In the genomic region with DNA sequence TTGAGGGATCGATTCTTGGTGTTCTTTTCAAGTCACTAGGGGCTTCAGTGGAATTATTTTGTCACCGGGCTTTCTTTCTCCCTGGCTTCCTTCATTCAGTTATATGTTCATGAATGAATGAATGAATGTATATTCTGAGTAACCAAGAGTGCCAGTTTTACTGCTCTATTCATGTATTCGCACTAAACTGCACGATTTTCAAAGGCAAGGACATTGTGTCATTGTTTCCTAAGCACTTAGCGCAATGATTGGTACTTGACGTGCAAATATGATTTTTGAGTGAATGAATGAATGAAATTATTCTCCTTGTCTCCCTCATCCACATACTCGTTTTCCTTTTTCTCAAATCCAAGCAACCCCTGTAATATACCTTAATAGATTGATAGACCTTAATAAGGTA, we compare ENCODE assay signal across 8 cellular contexts. TPM values are rescaled to one million over a fixed set of nuclear protein-coding genes. Genes with fewer than 3 reads are reported as not detected.
DNase-seq lines count a peak whose midpoint lies in the region; ATAC-seq and TF ChIP-seq lines count a peak whose summit lies in the region.

No MANE protein-coding gene starts in this region.

- intact Hi-C loops in ovary (cut with DNase I), result loop anchor here in 1 of 4 donors (2.0 kb wide), 1 partner anchor 35 kb away; a partner anchor contains a TSS

- TF ChIP-seq EP300 in ovary (IDR thresholded peaks at IDR 0.05), result no peak

- H3K4me2 ChIP-seq in DOHH2 (ENCODE audit: low read length), result peak overlapping the region; percentile 87

- H3K4me3 ChIP-seq in DOHH2 (ENCODE audit: low read length) (peak overlapping the region; percentile 85), endocrine pancreas (ENCODE audit: control insufficient read depth, insufficient read depth, low read length) (peak overlapping the region; percentile 85), ovary (peak overlapping the region; percentile 75)

- H3F3A ChIP-seq in DOHH2 (ENCODE audit: control insufficient read depth, insufficient read depth), result peaks cover 15% of the 10 kb centered on the region

- H3K4me1 ChIP-seq in DOHH2 (ENCODE audit: control insufficient read depth, low read length) (peaks cover 23% of the 10 kb centered on the region), endocrine pancreas (ENCODE audit: control insufficient read depth, insufficient read depth, low read length) (no peaks in the 10 kb centered on the region), ovary (ENCODE audit: insufficient read depth) (peaks cover 6% of the 10 kb centered on the region)

- 67 to 73% (median 67%) methylated on average over 7 of the region's 7 CpGs for WGBS in ovary, 3 donors

- H4K20me1 ChIP-seq in DOHH2 (ENCODE audit: control insufficient read depth, insufficient read depth, low read depth, low read length), result no peaks in the 10 kb centered on the region

- H3K27me3 ChIP-seq in DOHH2 (ENCODE audit: control insufficient read depth, low read length), result no peaks in the 10 kb centered on the region
- H3K27me3 ChIP-seq in endocrine pancreas (ENCODE audit: control insufficient read depth, insufficient read depth, low read length), result no peaks in the 10 kb centered on the region
- no peaks in the 10 kb centered on the region for H3K27me3 ChIP-seq in ovary

- H3K36me3 ChIP-seq in DOHH2 (ENCODE audit: control insufficient read depth, low read length), result peaks cover 7% of the 10 kb centered on the region; the same call in 1 of the 2 replicates
- H3K36me3 ChIP-seq in endocrine pancreas (ENCODE audit: control insufficient read depth, insufficient read depth, low read length), result no peaks in the 10 kb centered on the region
- H3K36me3 ChIP-seq in ovary, result no peaks in the 10 kb centered on the region

- peaks cover 28% of the 10 kb centered on the region for H3K79me2 ChIP-seq in DOHH2 (ENCODE audit: control insufficient read depth, low read length)

- peak overlapping the region; percentile 62 for H3K9ac ChIP-seq in endocrine pancreas (ENCODE audit: control insufficient read depth, insufficient read depth, low read length)

- DNase-seq in NCI-H774 (lab: John Stamatoyannopoulos, UW), result peak; percentile 55
- DNase-seq in ovary, result no peak
- no peak for DNase-seq in superior temporal gyrus (ENCODE audit: extremely low spot score)
- no peak for DNase-seq in DMS114 treated with DMSO at 0.1 percent for 48 hours (lab: John Stamatoyannopoulos, UW; ENCODE audit: unreplicated experiment)
- DNase-seq in SW480 (ENCODE audit: low spot score), result no peak

- no peak for TF ChIP-seq POLR2A in ovary (IDR thresholded peaks at IDR 0.05)

- no peak for ATAC-seq in HG02678 (IDR thresholded peaks at IDR 0.05; ENCODE audit: unreplicated experiment)

- H3K9me2 ChIP-seq in DOHH2 (replicated peaks; ENCODE audit: control insufficient read depth, low read length), result no peaks in the 10 kb centered on the region

- H3K9me3 ChIP-seq in DOHH2 (ENCODE audit: control insufficient read depth, insufficient read depth, low read length), result no peaks in the 10 kb centered on the region
- H3K9me3 ChIP-seq in endocrine pancreas (ENCODE audit: control insufficient read depth, low read length), result no peaks in the 10 kb centered on the region
- H3K9me3 ChIP-seq in ovary, result no peaks in the 10 kb centered on the region

- no peak for TF ChIP-seq CTCF in DOHH2 (IDR thresholded peaks at IDR 0.05; ENCODE audit: low read depth, low read length, poor library complexity, severe bottlenecking)
- TF ChIP-seq CTCF in ovary (IDR thresholded peaks at IDR 0.05), result no peak

- H3K27ac ChIP-seq in DOHH2 (ENCODE audit: low read depth, low read length), result peak overlapping the region; percentile 71
- no peak overlapping the region for H3K27ac ChIP-seq in ovary

RNA-seq across cellular contexts. Expression of a gene that starts 0.8 kb away (rescaled TPM):
- total RNA-seq in ovary, result 1 to 10 TPM; 5.2 to 7.6 (median 5.9) TPM
- 1 to 10 TPM; 1.2 to 3.4 TPM for polyA plus RNA-seq in ovary

RNA-seq across cellular contexts. Expression of a gene that starts 34.8 kb away (rescaled TPM):
- 100 to 1,000 TPM; 140 to 207 (median 166) TPM for total RNA-seq in ovary
- polyA plus RNA-seq in ovary, result 100 to 1,000 TPM; 210 to 437 TPM
